ENCODE assay signal across 9 cellular contexts in the genomic region with DNA sequence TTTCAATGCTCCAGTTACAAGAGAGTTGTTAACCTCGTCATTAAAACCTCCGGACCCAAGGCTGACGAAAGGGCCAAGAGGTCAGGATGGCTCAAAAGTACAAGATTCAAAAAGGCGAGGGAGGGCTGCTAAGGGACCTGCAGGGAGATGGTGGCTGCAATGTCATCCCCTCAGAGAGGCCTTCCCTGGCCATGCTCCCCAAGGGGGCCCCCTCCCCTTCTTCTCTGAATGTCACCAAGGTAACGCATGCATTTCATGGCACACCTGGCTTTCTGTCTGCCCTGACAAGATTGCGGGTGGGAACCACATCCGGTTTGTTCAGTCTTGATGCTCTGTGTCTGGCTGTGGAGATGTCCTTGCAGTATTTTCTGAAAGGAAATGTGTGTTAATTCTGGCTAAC.
DNase-seq lines count a peak whose midpoint lies in the region; ATAC-seq and TF ChIP-seq lines count a peak whose summit lies in the region.
"Had no signal": no experiment of that assay in that cellular context is flagged by ENCODE, and none has a peak within 500 bp of the region (broad histone marks: within the 10 kb centered on the region; RNA-seq: fewer than 3 reads in every experiment).

No MANE protein-coding gene starts in this region.

- no peak overlapping the region for H3K4me3 ChIP-seq in Karpas-422 (ENCODE audit: low read length)
- H3K4me3 ChIP-seq: SJSA1 had no signal

- no peaks in the 10 kb centered on the region for H3K9me3 Mint-ChIP-seq in osteocyte (ENCODE audit: unreplicated experiment)

- no peaks in the 10 kb centered on the region for H3K36me3 Mint-ChIP-seq in osteocyte (ENCODE audit: unreplicated experiment)

- no peaks in the 10 kb centered on the region for H3K36me3 ChIP-seq in Karpas-422 (ENCODE audit: insufficient read depth, low read length)
- H3K36me3 ChIP-seq: SJSA1 had no signal

- peak overlapping the region; percentile 44 for H3K27ac ChIP-seq in Karpas-422 (ENCODE audit: low read length)
- H3K27ac ChIP-seq: SJSA1 had no signal

- peak overlapping the region; percentile 39 for H3K4me2 ChIP-seq in Karpas-422 (ENCODE audit: low read depth, low read length, poor library complexity, severe bottlenecking)

- H3K4me1 ChIP-seq in Karpas-422 (ENCODE audit: low read length), result peaks cover 27% of the 10 kb centered on the region
- H3K4me1 ChIP-seq: SJSA1 had no signal

- no peaks in the 10 kb centered on the region for H3K9me2 ChIP-seq in Karpas-422 (replicated peaks; ENCODE audit: insufficient read depth, low read length)

- H3K4me1 Mint-ChIP-seq in osteocyte (ENCODE audit: unreplicated experiment), result no peaks in the 10 kb centered on the region

- no peaks in the 10 kb centered on the region for H3K9me3 ChIP-seq in Karpas-422 (ENCODE audit: low read length)
- H3K9me3 ChIP-seq: SJSA1 had no signal

- no peaks in the 10 kb centered on the region for H4K20me1 ChIP-seq in Karpas-422 (ENCODE audit: insufficient read depth, low read depth, low read length)

- DNase-seq in activated gamma-delta T cell treated with Interleukin-2 at 50 U/mL for 16 hours (peak; percentile 80), activated gamma-delta T cell (lab: John Stamatoyannopoulos, UW) (no peak), Karpas-422 (peak; percentile 53), osteocyte (ENCODE audit: extremely low spot score, unreplicated experiment) (peak; percentile 74), NCI-H524 treated with DMSO at 0.1 percent for 48 hours (lab: John Stamatoyannopoulos, UW) (no peak), NCI-H2227 (lab: John Stamatoyannopoulos, UW; ENCODE audit: unreplicated experiment) (no peak)
- peak; percentile 52 for DNase-seq in activated CD8-positive, alpha-beta memory T cell treated with anti-CD3 and anti-CD28 coated beads, Interleukin-2, amount 50 U/mL, for 1 hour (ENCODE audit: extremely low read depth)

- H3K27me3 ChIP-seq in Karpas-422 (ENCODE audit: low read length), result no peaks in the 10 kb centered on the region
- H3K27me3 ChIP-seq: SJSA1 had no signal

- no peaks in the 10 kb centered on the region for H3K79me2 ChIP-seq in Karpas-422 (ENCODE audit: low read length)

- no peak overlapping the region for H2AFZ ChIP-seq in Karpas-422 (ENCODE audit: low read length)

- peaks cover 34% of the 10 kb centered on the region for H3K27me3 Mint-ChIP-seq in osteocyte (ENCODE audit: unreplicated experiment)

- H3K27ac Mint-ChIP-seq in osteocyte (ENCODE audit: unreplicated experiment), result no peak overlapping the region

- no peak overlapping the region for H3K4me3 Mint-ChIP-seq in osteocyte (ENCODE audit: unreplicated experiment)

- no peak for ATAC-seq in GM18858 (IDR thresholded peaks at IDR 0.05; ENCODE audit: unreplicated experiment)

- TF ChIP-seq CTCF in osteocyte (IDR thresholded peaks at IDR 0.05), result no peak

- no peak overlapping the region for H3K9ac ChIP-seq in Karpas-422 (ENCODE audit: low read length)

Comparison
In these comparisons a context has a peak if more than half of its experiments do, and no peak if none do; other contexts are left out.
1. DNase-seq: peak in activated gamma-delta T cell treated with Interleukin-2 at 50 U/mL for 16 hours (single experiment), Karpas-422 (single experiment), activated CD8-positive, alpha-beta memory T cell treated with anti-CD3 and anti-CD28 coated beads, Interleukin-2, amount 50 U/mL, for 1 hour (single experiment) and osteocyte (single experiment); none in activated gamma-delta T cell (single experiment), NCI-H524 treated with DMSO at 0.1 percent for 48 hours (single experiment) and NCI-H2227 (single experiment).